13 cellular contexts compared by ENCODE assay signal in the genomic region with DNA sequence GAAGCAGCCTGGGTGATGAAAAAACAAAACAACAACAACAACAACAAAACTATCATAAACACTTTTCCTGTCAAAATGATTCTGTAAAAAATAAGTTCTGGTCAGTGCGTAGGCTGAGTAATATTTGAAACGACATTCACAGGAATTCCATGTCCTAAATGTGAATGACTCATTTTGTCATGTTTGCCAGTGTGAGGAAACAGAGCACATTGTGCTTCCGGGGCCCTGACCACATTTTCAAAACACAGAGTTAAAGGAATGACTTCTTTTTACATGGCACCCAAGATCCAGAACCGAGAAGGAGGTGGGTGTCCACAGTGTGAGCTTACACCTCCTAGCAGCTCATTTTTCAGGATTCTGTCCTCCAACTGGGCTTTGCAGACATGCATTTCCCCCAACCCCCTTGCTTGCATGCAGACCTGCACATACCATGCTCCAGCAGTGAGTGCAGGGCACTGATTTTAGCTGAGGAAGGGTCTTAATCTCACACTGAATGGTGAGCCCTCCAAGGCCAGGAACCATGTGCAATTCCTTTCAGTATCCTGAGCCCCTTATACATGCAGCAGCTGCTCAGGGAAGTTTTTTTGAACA. TPM values are rescaled to one million over a fixed set of nuclear protein-coding genes. Genes with fewer than 3 reads are reported as not detected.
DNase-seq lines count a peak whose midpoint lies in the region; ATAC-seq and TF ChIP-seq lines count a peak whose summit lies in the region.
"Had no signal": no experiment of that assay in that cellular context is flagged by ENCODE, and none has a peak within 500 bp of the region (broad histone marks: within the 10 kb centered on the region; RNA-seq: fewer than 3 reads in every experiment).

No MANE protein-coding gene starts in this region.

- no peaks in the 10 kb centered on the region for H3K27me3 ChIP-seq in tibial nerve

- no peaks in the 10 kb centered on the region for H3K36me3 ChIP-seq in tibial nerve

- intact Hi-C loops in left colon (cut with DNase I, micrococcal nuclease): no loop called here

- no peaks in the 10 kb centered on the region for H3K9me3 ChIP-seq in tibial nerve

- H3K4me1 ChIP-seq in tibial nerve: peaks cover 0 to 31% (median 14%) of the 10 kb centered on the region in 4 donors

- peak in 1 of 2 donors; percentile 51 for TF ChIP-seq EP300 in tibial nerve (IDR thresholded peaks at IDR 0.05)

- H3K27ac ChIP-seq in tibial nerve: peak overlapping the region in 3 of 4 donors; percentile 62 to 85 (median 73)

- in situ Hi-C loops in astrocyte of the spinal cord (cut with HindIII; ENCODE audit: low sequenced_read_pairs): no loop called here

- ATAC-seq in left colon: peak; percentile 8
- no peak for ATAC-seq in GM18870 (IDR thresholded peaks at IDR 0.05; ENCODE audit: unreplicated experiment)

- H3K4me3 ChIP-seq in astrocyte of the spinal cord (ENCODE audit: low read depth, low read length) (no peak overlapping the region), tibial nerve (peak overlapping the region in 1 of 4 donors; percentile 6)

- 17 to 25% methylated on average over 4 of the region's 4 CpGs for WGBS in tibial nerve, 2 donors

- TF ChIP-seq CTCF in astrocyte of the spinal cord (IDR thresholded peaks at IDR 0.05; ENCODE audit: low read depth, low read length) (no peak), tibial nerve (IDR thresholded peaks at IDR 0.05) (no peak)

- DNase-seq in HT-29 (ENCODE audit: low spot score): peak; percentile 59
- peak; percentile 50 for DNase-seq in astrocyte of the spinal cord (ENCODE audit: low read depth, low spot score)
- DNase-seq in left colon: no peak
- no peak for DNase-seq in tibial nerve (ENCODE audit: low spot score in 2 of 2)
- no peak for DNase-seq in activated CD4-positive, alpha-beta T cell treated with anti-CD3 and anti-CD28 coated beads for 1 hour
- DNase-seq in amniotic stem cell (lab: John Stamatoyannopoulos, UW): no peak
- DNase-seq in HK-2 (ENCODE audit: unreplicated experiment): no peak
- DNase-seq: NCI-H1092 treated with DMSO at 0.1 percent for 48 hours; stimulated activated CD4-positive, alpha-beta T cell treated with anti-CD3 and anti-CD28 coated beads, Interleukin-15, amount 100 ng/mL, for 24 hours; stimulated activated naive CD4-positive, alpha-beta T cell had no signal

- TF ChIP-seq POLR2A in tibial nerve (IDR thresholded peaks at IDR 0.05): no peak

RNA-seq across cellular contexts. Expression of gene CLRN3, which starts 3.0 kb away (rescaled TPM):
- total RNA-seq in HT-29 (2014; rRNA removed; shearing (Covaris generic)): 17.7 and 21.5 TPM in 2 replicates
- total RNA-seq in left colon (100 to 1,000 TPM; 148 to 155 TPM), tibial nerve (not detected)
- total RNA-seq: frontal cortex; T-helper 2 cell treated with Interferon-gamma antibody and Interleukin-4, amounts not matched to agents 100 ng/mL and 5 ng/mL, for 36 hours had no signal

RNA-seq across cellular contexts. Expression of gene PTPRE, which starts 17.2 kb away (rescaled TPM):
- 3.4 and 8.1 TPM in 2 replicates for total RNA-seq in HT-29 (2014; rRNA removed; shearing (Covaris generic))
- total RNA-seq in left colon (10 to 100 TPM; 26.9 to 36.1 TPM), tibial nerve (10 to 100 TPM; 19.0 to 38.1 (median 25.8) TPM)

Comparison
In these comparisons a context has a peak if more than half of its experiments do, and no peak if none do; other contexts are left out.
1. DNase-seq: peak in HT-29 (single experiment) and astrocyte of the spinal cord (single experiment); none in left colon (0 of 2), tibial nerve (0 of 2), activated CD4-positive, alpha-beta T cell treated with anti-CD3 and anti-CD28 coated beads for 1 hour (single experiment), amniotic stem cell (single experiment) and HK-2 (single experiment).
2. RNA of gene CLRN3, which starts 3.0 kb away (total RNA-seq): 148 to 155 TPM in left colon and 17.7 to 21.5 TPM in HT-29; not detected in tibial nerve; every median in the first group is over 10 times any median in the second.